8 cellular contexts compared by ENCODE assay signal in the genomic region with DNA sequence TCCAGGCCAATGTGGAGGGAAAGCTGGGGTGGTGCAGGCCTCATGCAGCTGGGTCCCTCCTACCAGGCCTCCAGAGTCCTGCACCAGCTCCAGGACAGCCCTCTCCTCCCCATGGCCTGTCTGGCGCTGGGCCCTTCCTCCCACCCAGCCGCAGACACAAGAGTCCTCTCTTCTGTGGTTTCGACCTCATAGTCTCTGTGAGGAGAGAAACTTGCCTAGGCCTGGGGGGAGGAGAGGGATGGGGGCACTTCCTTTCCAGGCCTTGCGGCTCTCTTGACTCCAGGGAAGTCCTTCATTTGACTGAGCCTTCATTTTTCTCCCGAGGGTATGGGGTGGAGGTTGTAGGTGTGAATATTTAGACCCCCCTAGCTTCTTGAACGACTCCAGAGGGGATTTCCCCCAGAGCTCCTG. TPM values are rescaled to one million over a fixed set of nuclear protein-coding genes. Genes with fewer than 3 reads are reported as not detected.
DNase-seq lines count a peak whose midpoint lies in the region; ATAC-seq and TF ChIP-seq lines count a peak whose summit lies in the region.

No MANE protein-coding gene starts in this region.

- H3K18ac ChIP-seq in mesendoderm (ENCODE audit: low read length) = peak overlapping the region; percentile 84

- H3K9me3 Mint-ChIP-seq in natural killer cell treated with Interleukin-12 subunit alpha and Interleukin-12 subunit beta and Interleukin-15 and Interleukin-18, amount 100 ng/mL, for 72 hours = no peaks in the 10 kb centered on the region
- no peaks in the 10 kb centered on the region for H3K9me3 Mint-ChIP-seq in natural killer cell

- H3K4me2 ChIP-seq in mesendoderm (ENCODE audit: low read length) = peak overlapping the region; percentile 95

- H3K23ac ChIP-seq in mesendoderm (ENCODE audit: low read length) = no peak overlapping the region

- H2BK120ac ChIP-seq in mesendoderm (ENCODE audit: low read depth, low read length) = no peak overlapping the region

- H3K79me2 ChIP-seq in mesendoderm (ENCODE audit: control insufficient read depth, insufficient read depth, low read length) = peaks cover 33% of the 10 kb centered on the region

- H3K27me3 Mint-ChIP-seq in natural killer cell treated with Interleukin-12 subunit alpha and Interleukin-12 subunit beta and Interleukin-15 and Interleukin-18, amount 100 ng/mL, for 72 hours = peaks cover 19 to 25% of the 10 kb centered on the region in 2 donors
- H3K27me3 Mint-ChIP-seq in natural killer cell (ENCODE audit: low read depth in 2 of 2) = peaks cover 28 to 31% of the 10 kb centered on the region in 2 donors

- H3K27ac ChIP-seq in dorsolateral prefrontal cortex = peak overlapping the region in 29 of 59 donors; percentile 26 to 90 (median 77)
- H3K27ac ChIP-seq in mesendoderm (ENCODE audit: low read depth, low read length) = peak overlapping the region; percentile 92
- H3K27ac ChIP-seq in aorta (ENCODE audit: low read depth in 1 of 2, low read length in 2 of 2) = peak overlapping the region in 1 of 2 donors; percentile 62

- H2AK5ac ChIP-seq in mesendoderm (ENCODE audit: low read length) = peak overlapping the region; percentile 29

- peaks cover 8% of the 10 kb centered on the region for H3K36me3 Mint-ChIP-seq in natural killer cell treated with Interleukin-12 subunit alpha and Interleukin-12 subunit beta and Interleukin-15 and Interleukin-18, amount 100 ng/mL, for 72 hours
- no peaks in the 10 kb centered on the region for H3K36me3 Mint-ChIP-seq in natural killer cell

- peak overlapping the region; percentile 10 for H3K4me3 Mint-ChIP-seq in natural killer cell treated with Interleukin-12 subunit alpha and Interleukin-12 subunit beta and Interleukin-15 and Interleukin-18, amount 100 ng/mL, for 72 hours
- H3K4me3 Mint-ChIP-seq in natural killer cell = no peak overlapping the region

- peak overlapping the region; percentile 37 for H2BK5ac ChIP-seq in mesendoderm (ENCODE audit: low read length)

- H3K4me1 ChIP-seq in mesendoderm (ENCODE audit: control insufficient read depth, low read depth, low read length) (peaks cover 12% of the 10 kb centered on the region), aorta (ENCODE audit: control insufficient read depth in 1 of 2, insufficient read depth in 2 of 2, low read length in 2 of 2) (no peaks in the 10 kb centered on the region)

- H3K27ac Mint-ChIP-seq in natural killer cell treated with Interleukin-12 subunit alpha and Interleukin-12 subunit beta and Interleukin-15 and Interleukin-18, amount 100 ng/mL, for 72 hours = peak overlapping the region; percentile 18 to 20
- H3K27ac Mint-ChIP-seq in natural killer cell = no peak overlapping the region

- H2BK15ac ChIP-seq in mesendoderm (replicated peaks; ENCODE audit: low read depth) = no peak overlapping the region

- DNase-seq in natural killer cell treated with Interleukin-12 subunit alpha and Interleukin-12 subunit beta and Interleukin-15 and Interleukin-18, amount 100 ng/mL, for 72 hours (ENCODE audit: low spot score) = no peak
- DNase-seq in natural killer cell (no peak), dorsolateral prefrontal cortex (no peak), mesendoderm (peak; percentile 49), aorta (peak; percentile 65 to 68), GM19240 (ENCODE audit: insufficient read length, low spot score) (no peak), amniotic stem cell (lab: John Stamatoyannopoulos, UW) (no peak)

- H3K4me3 ChIP-seq in dorsolateral prefrontal cortex (peak overlapping the region in 44 of 59 donors; percentile 3 to 77 (median 68)), mesendoderm (ENCODE audit: low read length) (peak overlapping the region; percentile 86), aorta (ENCODE audit: low read length in 2 of 2) (peak overlapping the region; percentile 5 to 29)

- peaks cover 11 to 12% of the 10 kb centered on the region in 2 donors for H3K4me1 Mint-ChIP-seq in natural killer cell treated with Interleukin-12 subunit alpha and Interleukin-12 subunit beta and Interleukin-15 and Interleukin-18, amount 100 ng/mL, for 72 hours (ENCODE audit: low read depth in 2 of 2)
- H3K4me1 Mint-ChIP-seq in natural killer cell = peaks cover 7 to 18% of the 10 kb centered on the region in 2 donors

- H4K8ac ChIP-seq in mesendoderm (ENCODE audit: low read depth, low read length) = no peak overlapping the region

- H3K36me3 ChIP-seq in mesendoderm (ENCODE audit: control insufficient read depth, insufficient read depth, low read length) (peaks cover 22% of the 10 kb centered on the region), aorta (ENCODE audit: control insufficient read depth in 1 of 2, insufficient read depth in 2 of 2, low read length in 1 of 2) (peaks cover 0 to 5% of the 10 kb centered on the region in 2 donors)

- H4K5ac ChIP-seq in mesendoderm (ENCODE audit: low read length) = no peak overlapping the region

- H3K56ac ChIP-seq in mesendoderm (ENCODE audit: low read length) = peak overlapping the region; percentile 98

- H3K27me3 ChIP-seq in dorsolateral prefrontal cortex (peaks cover 0 to 16% (median 0%) of the 10 kb centered on the region in 45 donors), mesendoderm (ENCODE audit: insufficient read depth, low read length, poor library complexity) (no peaks in the 10 kb centered on the region), aorta (ENCODE audit: control insufficient read depth in 1 of 2, insufficient read depth in 2 of 2, low read length in 1 of 2) (no peaks in the 10 kb centered on the region)

- peaks cover 23% of the 10 kb centered on the region for H3K79me1 ChIP-seq in mesendoderm (ENCODE audit: low read length)

- peak overlapping the region; percentile 99 for H3K9ac ChIP-seq in mesendoderm (ENCODE audit: low read length)

- intact Hi-C loops in natural killer cell (cut with micrococcal nuclease) (no loop called here), dorsolateral prefrontal cortex (cut with DNase I) (no loop called here), aorta (cut with DNase I) (loop anchor here in 1 of 2 donors (10.0 kb wide), 1 partner anchor 66 kb away; no protein-coding TSS in a partner anchor)

- H3K9me3 ChIP-seq in aorta (ENCODE audit: control insufficient read depth, low read length) = no peaks in the 10 kb centered on the region

- TF ChIP-seq CTCF in natural killer cell (IDR thresholded peaks at IDR 0.05) (no peak), dorsolateral prefrontal cortex (IDR thresholded peaks at IDR 0.05 in 54 of 56, conservative IDR thresholded peaks at IDR 0.05 in 2 of 56; ENCODE audit: low read depth in 1 of 56, partially characterized antibody in 56 of 56) (no peak)

- H3K4ac ChIP-seq in mesendoderm (ENCODE audit: low read depth, low read length) = peak overlapping the region; percentile 88

- WGBS in mesendoderm (ENCODE audit: extremely low coverage, insufficient coverage, low lambda C conversion rate) = no CpG with 5 or more reads among the region's 6 CpGs
- WGBS in aorta, 2 donors = 3 to 7% methylated on average over 6 of the region's 6 CpGs

- peak; percentile 54 to 55 for ATAC-seq in natural killer cell treated with Interleukin-12 subunit alpha and Interleukin-12 subunit beta and Interleukin-15 and Interleukin-18, amount 100 ng/mL, for 72 hours
- no peak for ATAC-seq in natural killer cell
- ATAC-seq in aorta (ENCODE audit: low FRiP score) = peak; percentile 12
- ATAC-seq in GM19397 (IDR thresholded peaks at IDR 0.05; ENCODE audit: unreplicated experiment) = no peak

RNA-seq across cellular contexts. Expression of a gene that starts 2.3 kb away (rescaled TPM):
- 1 to 10 TPM; 3.7 to 8.0 TPM for total RNA-seq in natural killer cell treated with Interleukin-12 subunit alpha and Interleukin-12 subunit beta and Interleukin-15 and Interleukin-18, amount 100 ng/mL, for 72 hours
- total RNA-seq in natural killer cell (1 to 10 TPM; 1.2 to 1.7 (median 1.4) TPM), dorsolateral prefrontal cortex (10 to 100 TPM in 49 of 120 experiments, 1 to 10 TPM in 71; 2.9 to 29.5 (median 9.1) TPM), aorta (100 to 1,000 TPM; 206 to 250 TPM)
- 188 TPM for polyA plus RNA-seq in mesendoderm (2013, experiment 1 of 2)
- 174 TPM for polyA plus RNA-seq in mesendoderm (2013, experiment 2 of 2)
- 10 to 100 TPM; 29.8 to 99.2 TPM for polyA plus RNA-seq in aorta

RNA-seq across cellular contexts. Expression of a gene that starts 8.9 kb away (rescaled TPM):
- total RNA-seq in natural killer cell treated with Interleukin-12 subunit alpha and Interleukin-12 subunit beta and Interleukin-15 and Interleukin-18, amount 100 ng/mL, for 72 hours = 100 to 1,000 TPM; 116 to 134 TPM
- total RNA-seq in natural killer cell (10 to 100 TPM; 40.5 to 42.0 (median 41.6) TPM), dorsolateral prefrontal cortex (10 to 100 TPM; 37.4 to 83.2 (median 56.3) TPM), aorta (10 to 100 TPM; 37.2 to 49.1 TPM)
- 355 TPM for polyA plus RNA-seq in mesendoderm (2013, experiment 1 of 2)
- polyA plus RNA-seq in mesendoderm (2013, experiment 2 of 2) = 362 TPM
- polyA plus RNA-seq in aorta = 10 to 100 TPM; 47.3 to 56.0 TPM

RNA-seq across cellular contexts. Expression of a gene that starts 23.4 kb away (rescaled TPM):
- total RNA-seq in natural killer cell treated with Interleukin-12 subunit alpha and Interleukin-12 subunit beta and Interleukin-15 and Interleukin-18, amount 100 ng/mL, for 72 hours = under 1 TPM; 0.36 to 0.59 TPM
- total RNA-seq in natural killer cell (10 to 100 TPM in 1 of 3 donors, 1 to 10 TPM in 2; 4.3 to 16.8 (median 9.6) TPM), dorsolateral prefrontal cortex (10 to 100 TPM in 4 of 120 experiments, 1 to 10 TPM in 115, under 1 TPM in 1; 1.00 to 12.6 (median 3.5) TPM), aorta (10 to 100 TPM; 16.7 TPM)
- 8.9 TPM for polyA plus RNA-seq in mesendoderm (2013, experiment 1 of 2)
- 8.0 TPM for polyA plus RNA-seq in mesendoderm (2013, experiment 2 of 2)
- polyA plus RNA-seq in aorta = 10 to 100 TPM; 15.4 to 44.2 TPM

RNA-seq across cellular contexts. Expression of a gene that starts 32.9 kb away (rescaled TPM):
- total RNA-seq in natural killer cell treated with Interleukin-12 subunit alpha and Interleukin-12 subunit beta and Interleukin-15 and Interleukin-18, amount 100 ng/mL, for 72 hours = 10 to 100 TPM; 53.4 to 60.4 TPM
- total RNA-seq in natural killer cell (100 to 1,000 TPM in 2 of 3 donors, 10 to 100 TPM in 1; 97.8 to 118 (median 102) TPM), dorsolateral prefrontal cortex (10 to 100 TPM; 15.6 to 75.0 (median 31.2) TPM), aorta (100 to 1,000 TPM; 161 to 187 TPM)
- polyA plus RNA-seq in mesendoderm (2013, experiment 1 of 2) = 11.7 TPM
- polyA plus RNA-seq in mesendoderm (2013, experiment 2 of 2) = 11.5 TPM
- polyA plus RNA-seq in aorta = 100 to 1,000 TPM in 1 of 2 donors, 10 to 100 TPM in 1; 53.0 to 134 TPM

RNA-seq across cellular contexts. Expression of a gene that starts 44.4 kb away (rescaled TPM):
- under 1 TPM in 1 of 2 donors, not detected in 1; 0.43 TPM for total RNA-seq in natural killer cell treated with Interleukin-12 subunit alpha and Interleukin-12 subunit beta and Interleukin-15 and Interleukin-18, amount 100 ng/mL, for 72 hours
- 1 to 10 TPM; 4.0 to 8.1 (median 7.9) TPM for total RNA-seq in natural killer cell
- total RNA-seq in dorsolateral prefrontal cortex = 1 to 10 TPM in 103 of 120 experiments, under 1 TPM in 17; 0.51 to 5.3 (median 1.6) TPM
- polyA plus RNA-seq in mesendoderm (2013, experiment 1 of 2) = 1.1 TPM
- polyA plus RNA-seq in mesendoderm (2013, experiment 2 of 2) = 1.2 TPM
- under 1 TPM; 0.36 to 0.75 TPM for total RNA-seq in aorta
- under 1 TPM in 1 of 2 donors, not detected in 1; 0.92 TPM for polyA plus RNA-seq in aorta

Comparison
In these comparisons a context has a peak if more than half of its experiments do, and no peak if none do; other contexts are left out.
1. ATAC-seq: peak in natural killer cell treated with Interleukin-12 subunit alpha and Interleukin-12 subunit beta and Interleukin-15 and Interleukin-18, amount 100 ng/mL, for 72 hours (2 of 2) and aorta (single experiment); none in natural killer cell (0 of 3) and GM19397 (single experiment).
2. H3K27ac Mint-ChIP-seq: peak in natural killer cell treated with Interleukin-12 subunit alpha and Interleukin-12 subunit beta and Interleukin-15 and Interleukin-18, amount 100 ng/mL, for 72 hours (2 of 2); none in natural killer cell (0 of 2).
3. DNase-seq: peak in mesendoderm (single experiment) and aorta (2 of 2); none in natural killer cell treated with Interleukin-12 subunit alpha and Interleukin-12 subunit beta and Interleukin-15 and Interleukin-18, amount 100 ng/mL, for 72 hours (single experiment), natural killer cell (single experiment), dorsolateral prefrontal cortex (0 of 10), GM19240 (single experiment) and amniotic stem cell (single experiment).
4. H3K4me3 ChIP-seq: peak in every context shown above with its lines; median percentile 86 in mesendoderm; 68 in dorsolateral prefrontal cortex; 17 in aorta.
5. RNA of a gene that starts 2.3 kb away (total RNA-seq): 206 to 250 TPM in aorta; 2.9 to 29.5 TPM in dorsolateral prefrontal cortex, 3.7 to 8.0 TPM in natural killer cell treated with Interleukin-12 subunit alpha and Interleukin-12 subunit beta and Interleukin-15 and Interleukin-18, amount 100 ng/mL, for 72 hours and 1.2 to 1.7 TPM in natural killer cell; every median in the first group is over 4 times any median in the second.